ENCODE assay signal across 10 cellular contexts in the genomic region with DNA sequence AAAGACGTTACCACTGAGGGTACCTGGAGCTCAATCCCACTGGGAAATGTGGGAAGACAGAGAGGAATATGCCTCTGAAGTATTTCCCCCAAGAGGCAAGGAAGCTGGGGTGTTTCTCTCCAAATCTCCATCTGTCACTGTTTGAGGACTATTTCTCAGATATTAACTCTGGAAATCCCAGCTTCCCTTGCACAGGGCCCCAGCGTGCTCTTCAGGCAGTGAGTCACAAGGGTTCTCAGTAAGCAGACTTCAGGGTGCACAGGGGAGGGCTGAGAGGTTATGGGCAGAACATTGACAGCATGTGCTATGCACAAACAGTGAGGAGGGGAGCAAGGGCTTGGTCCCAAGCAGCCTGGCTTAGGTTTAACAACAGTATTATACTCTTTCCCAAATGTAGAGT.
DNase-seq lines count a peak whose midpoint lies in the region; ATAC-seq and TF ChIP-seq lines count a peak whose summit lies in the region.
"Had no signal": no experiment of that assay in that cellular context is flagged by ENCODE, and none has a peak within 500 bp of the region (broad histone marks: within the 10 kb centered on the region; RNA-seq: fewer than 3 reads in every experiment).

No MANE protein-coding gene starts in this region.

- intact Hi-C loops in A673 (cut with micrococcal nuclease; ENCODE audit: unreplicated experiment): no loop called here
- intact Hi-C loops in head of caudate nucleus (cut with DNase I): no loop called here

- no peaks in the 10 kb centered on the region for H3K36me3 ChIP-seq in CD4-positive, CD25-positive, alpha-beta regulatory T cell (ENCODE audit: control insufficient read depth, insufficient read depth, low read length)
- no peaks in the 10 kb centered on the region for H3K36me3 ChIP-seq in WERI-Rb-1
- H3K36me3 ChIP-seq in effector memory CD4-positive, alpha-beta T cell (ENCODE audit: control insufficient read depth, insufficient read depth, low read length): no peaks in the 10 kb centered on the region
- no peaks in the 10 kb centered on the region for H3K36me3 ChIP-seq in A673 (ENCODE audit: insufficient read depth, low read length, poor library complexity, severe bottlenecking)

- H3K9me3 ChIP-seq in CD4-positive, CD25-positive, alpha-beta regulatory T cell (ENCODE audit: control insufficient read depth in 2 of 2, low read length in 2 of 2): no peaks in the 10 kb centered on the region
- H3K9me3 ChIP-seq in WERI-Rb-1 (ENCODE audit: severe bottlenecking): no peaks in the 10 kb centered on the region
- H3K9me3 ChIP-seq in effector memory CD4-positive, alpha-beta T cell (ENCODE audit: control insufficient read depth, low read length): no peaks in the 10 kb centered on the region
- no peaks in the 10 kb centered on the region for H3K9me3 ChIP-seq in A673 (ENCODE audit: low read depth, low read length, poor library complexity, severe bottlenecking)

- H3K27ac ChIP-seq in CD4-positive, CD25-positive, alpha-beta regulatory T cell (ENCODE audit: insufficient read depth, low read length, poor library complexity, severe bottlenecking): no peak overlapping the region
- H3K27ac ChIP-seq in WERI-Rb-1 (no peak overlapping the region), A673 (ENCODE audit: low read depth, low read length, poor library complexity, severe bottlenecking) (no peak overlapping the region)
- no peak overlapping the region for H3K27ac ChIP-seq in effector memory CD4-positive, alpha-beta T cell (ENCODE audit: insufficient read depth, low read length, poor library complexity, severe bottlenecking)

- peaks cover 13% of the 10 kb centered on the region for H3K4me1 ChIP-seq in CD4-positive, CD25-positive, alpha-beta regulatory T cell (ENCODE audit: control insufficient read depth, insufficient read depth, low read length, poor library complexity, severe bottlenecking)
- H3K4me1 ChIP-seq in effector memory CD4-positive, alpha-beta T cell (ENCODE audit: control insufficient read depth, insufficient read depth, low read length, poor library complexity, severe bottlenecking): no peaks in the 10 kb centered on the region
- H3K4me1 ChIP-seq in A673 (ENCODE audit: insufficient read depth, low read length, poor library complexity, severe bottlenecking): no peaks in the 10 kb centered on the region

- peaks cover 0 to 2% (median 0%) of the 10 kb centered on the region in 7 donors for H3K9me3 Mint-ChIP-seq in CD4-positive, CD25-positive, alpha-beta regulatory T cell

- H3K27me3 ChIP-seq in CD4-positive, CD25-positive, alpha-beta regulatory T cell (ENCODE audit: control insufficient read depth, insufficient read depth, low read length): no peaks in the 10 kb centered on the region
- H3K27me3 ChIP-seq in WERI-Rb-1 (ENCODE audit: insufficient read depth, low read depth, severe bottlenecking): no peaks in the 10 kb centered on the region
- H3K27me3 ChIP-seq in effector memory CD4-positive, alpha-beta T cell (replicated peaks; ENCODE audit: control insufficient read depth, insufficient read depth, low read length, poor library complexity, severe bottlenecking): no peaks in the 10 kb centered on the region
- no peaks in the 10 kb centered on the region for H3K27me3 ChIP-seq in A673 (replicated peaks; ENCODE audit: insufficient read depth, low read depth, low read length, poor library complexity)

- BruUV-seq in A673 (replicated peaks; lab: Mats Ljungman, UMichigan): no TSS peak

- H3K27me3 Mint-ChIP-seq in CD4-positive, CD25-positive, alpha-beta regulatory T cell: no peaks in the 10 kb centered on the region

- POLR2A ChIA-PET in A673 (lab: Charles Lee; ENCODE audit: low non-redundant PET): no interaction called here

- no peaks in the 10 kb centered on the region for H3K36me3 Mint-ChIP-seq in CD4-positive, CD25-positive, alpha-beta regulatory T cell

- no peak overlapping the region for H3K4me3 ChIP-seq in CD4-positive, CD25-positive, alpha-beta regulatory T cell (ENCODE audit: low read depth, low read length)
- H3K4me3 ChIP-seq in WERI-Rb-1 (ENCODE audit: low read depth, low read length) (no peak overlapping the region), A673 (ENCODE audit: low read depth, low read length, poor library complexity, severe bottlenecking) (no peak overlapping the region)
- H3K4me3 ChIP-seq in effector memory CD4-positive, alpha-beta T cell (ENCODE audit: insufficient read depth, low read depth, low read length, poor library complexity, severe bottlenecking): no peak overlapping the region

- ATAC-seq in CD4-positive, CD25-positive, alpha-beta regulatory T cell (ENCODE audit: low read depth in 2 of 2): peak; percentile 58 to 71
- ATAC-seq in HG02763 (IDR thresholded peaks at IDR 0.05; ENCODE audit: unreplicated experiment) (peak; percentile 30), HG03025 (IDR thresholded peaks at IDR 0.05; ENCODE audit: low FRiP score, unreplicated experiment) (no peak)

- H3K4me1 Mint-ChIP-seq in CD4-positive, CD25-positive, alpha-beta regulatory T cell: peaks cover 0 to 2% (median 1%) of the 10 kb centered on the region in 4 donors

- CTCF ChIA-PET in A673 (lab: Charles Lee): no interaction called here

- peak overlapping the region in 1 of 3 donors; percentile 25 for H3K27ac Mint-ChIP-seq in CD4-positive, CD25-positive, alpha-beta regulatory T cell

- TF ChIP-seq CTCF in WERI-Rb-1 (IDR thresholded peaks at IDR 0.05; ENCODE audit: low read depth, low read length) (no peak), A673 (conservative IDR thresholded peaks at IDR 0.05; ENCODE audit: low read depth, low read length) (no peak)

- DNase-seq in CD4-positive, CD25-positive, alpha-beta regulatory T cell: peak in 1 of 3 donors; percentile 60
- DNase-seq in WERI-Rb-1: peak; percentile 17
- peak; percentile 24 for DNase-seq in kidney glomerular epithelial cell (lab: John Stamatoyannopoulos, UW)
- DNase-seq in effector memory CD4-positive, alpha-beta T cell: no peak
- DNase-seq in A673 (ENCODE audit: low spot score): no peak
- DNase-seq in head of caudate nucleus: no peak
- DNase-seq: DMS153, SIG-M5 had no signal

- H3K4me3 Mint-ChIP-seq in CD4-positive, CD25-positive, alpha-beta regulatory T cell: no peak overlapping the region

Comparison
In these comparisons a context has a peak if more than half of its experiments do, and no peak if none do; other contexts are left out.
1. DNase-seq: peak in WERI-Rb-1 (single experiment) and kidney glomerular epithelial cell (single experiment); none in effector memory CD4-positive, alpha-beta T cell (0 of 3), A673 (single experiment) and head of caudate nucleus (0 of 42).